In the genomic region with DNA sequence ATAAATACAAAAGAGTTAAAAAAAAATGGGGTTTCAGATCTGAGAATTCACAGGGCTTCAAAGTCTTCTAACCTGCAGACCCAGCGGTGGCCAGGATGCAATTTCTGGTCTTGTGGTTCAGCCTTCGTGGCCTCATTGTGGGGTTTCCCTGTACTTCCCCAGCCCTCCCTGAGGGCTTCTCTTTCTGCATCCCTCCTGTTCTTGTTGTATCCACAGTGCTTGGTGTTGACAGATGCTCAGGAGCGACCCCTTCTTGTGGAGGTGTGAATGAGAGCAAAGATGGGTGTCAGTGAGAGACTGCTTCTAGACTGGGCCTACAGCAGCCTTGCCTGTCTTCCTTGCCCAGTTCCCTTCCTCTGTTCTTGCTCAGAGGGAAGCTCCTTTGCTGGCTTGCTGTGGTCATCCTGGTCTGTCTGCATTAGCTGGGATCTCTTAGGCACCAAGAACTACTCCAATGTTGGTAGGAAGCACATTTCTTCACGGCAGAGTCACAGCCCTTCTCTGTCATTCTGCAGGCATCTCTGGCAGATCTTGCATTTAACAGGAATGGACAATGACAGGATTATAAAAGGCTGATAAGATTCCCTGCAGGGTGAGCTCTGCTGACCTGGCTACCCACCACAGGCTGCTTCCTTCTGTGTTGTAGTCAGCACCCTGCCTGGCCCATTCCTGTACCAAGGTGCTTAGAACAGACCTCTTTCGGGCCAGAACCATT, we compare ENCODE assay signal across 9 cellular contexts.
DNase-seq lines count a peak whose midpoint lies in the region; ATAC-seq, FAIRE-seq and TF ChIP-seq lines count a peak whose summit lies in the region.
"Had no signal": no experiment of that assay in that cellular context is flagged by ENCODE, and none has a peak within 500 bp of the region (broad histone marks: within the 10 kb centered on the region; RNA-seq: fewer than 3 reads in every experiment).

No MANE protein-coding gene starts in this region.

- no peaks in the 10 kb centered on the region for H3K36me3 ChIP-seq in mucosa of descending colon (ENCODE audit: low read depth)

- H3K4me1 ChIP-seq in mucosa of descending colon (ENCODE audit: low read depth): peaks cover 9% of the 10 kb centered on the region

- no peak overlapping the region for H3K4me3 ChIP-seq in mucosa of descending colon

- H3K4me3 Mint-ChIP-seq in activated T-helper 1 cell treated with anti-CD3 and anti-CD28 coated beads, Interleukin-12 subunit alpha, Interleukin-12 subunit beta, Interleukin-2, Interleukin-4 antibody, amounts not matched to agents 30 ng/mL and 10 ng/mL and 1 ng/mL, durations not matched to agents 14 hours and 24 hours and 36 hours: no peak overlapping the region

- no peak overlapping the region for H3K27ac Mint-ChIP-seq in activated T-helper 1 cell treated with anti-CD3 and anti-CD28 coated beads, Interleukin-12 subunit alpha, Interleukin-12 subunit beta, Interleukin-2, Interleukin-4 antibody, amounts not matched to agents 30 ng/mL and 10 ng/mL and 1 ng/mL, durations not matched to agents 14 hours and 24 hours and 36 hours

- intact Hi-C loops in activated T-helper 1 cell treated with anti-CD3 and anti-CD28 coated beads, Interleukin-12 subunit alpha, Interleukin-12 subunit beta, Interleukin-2, Interleukin-4 antibody, amounts not matched to agents 30 ng/mL and 10 ng/mL and 1 ng/mL, durations not matched to agents 14 hours and 24 hours and 36 hours (cut with micrococcal nuclease): no loop called here
- intact Hi-C loops in mucosa of descending colon (cut with DNase I, micrococcal nuclease): no loop called here

- FAIRE-seq in HTR-8/SVneo (lab: Jason Lieb, UNC): no peak
- FAIRE-seq: endometrium had no signal

- H3K4me1 Mint-ChIP-seq in activated T-helper 1 cell treated with anti-CD3 and anti-CD28 coated beads, Interleukin-12 subunit alpha, Interleukin-12 subunit beta, Interleukin-2, Interleukin-4 antibody, amounts not matched to agents 30 ng/mL and 10 ng/mL and 1 ng/mL, durations not matched to agents 14 hours and 24 hours and 36 hours (ENCODE audit: low read depth): peaks cover 6% of the 10 kb centered on the region

- DNase-seq in AG08395 (ENCODE audit: low spot score): peak; percentile 66
- peak; percentile 50 for DNase-seq in HTR-8/SVneo (ENCODE audit: insufficient read length, low spot score)
- DNase-seq in activated T-helper 1 cell treated with anti-CD3 and anti-CD28 coated beads, Interleukin-12 subunit alpha, Interleukin-12 subunit beta, Interleukin-2, Interleukin-4 antibody, amounts not matched to agents 30 ng/mL and 10 ng/mL and 1 ng/mL, durations not matched to agents 14 hours and 24 hours and 36 hours (ENCODE audit: low spot score): peak; percentile 24
- DNase-seq in mucosa of descending colon: no peak
- no peak for DNase-seq in superior temporal gyrus (ENCODE audit: extremely low spot score)

- H3K9me3 ChIP-seq in mucosa of descending colon: no peaks in the 10 kb centered on the region

- no peaks in the 10 kb centered on the region for H3K36me3 Mint-ChIP-seq in activated T-helper 1 cell treated with anti-CD3 and anti-CD28 coated beads, Interleukin-12 subunit alpha, Interleukin-12 subunit beta, Interleukin-2, Interleukin-4 antibody, amounts not matched to agents 30 ng/mL and 10 ng/mL and 1 ng/mL, durations not matched to agents 14 hours and 24 hours and 36 hours (ENCODE audit: low read depth)

- peaks cover 8% of the 10 kb centered on the region for H3K27me3 Mint-ChIP-seq in activated T-helper 1 cell treated with anti-CD3 and anti-CD28 coated beads, Interleukin-12 subunit alpha, Interleukin-12 subunit beta, Interleukin-2, Interleukin-4 antibody, amounts not matched to agents 30 ng/mL and 10 ng/mL and 1 ng/mL, durations not matched to agents 14 hours and 24 hours and 36 hours (ENCODE audit: insufficient read depth)

- no peak for TF ChIP-seq CTCF in mucosa of descending colon (IDR thresholded peaks at IDR 0.05)

- H3K9me3 Mint-ChIP-seq in activated T-helper 1 cell treated with anti-CD3 and anti-CD28 coated beads, Interleukin-12 subunit alpha, Interleukin-12 subunit beta, Interleukin-2, Interleukin-4 antibody, amounts not matched to agents 30 ng/mL and 10 ng/mL and 1 ng/mL, durations not matched to agents 14 hours and 24 hours and 36 hours: no peaks in the 10 kb centered on the region

- peak; percentile 49 for ATAC-seq in GM18873 (IDR thresholded peaks at IDR 0.05; ENCODE audit: low FRiP score, unreplicated experiment)
- ATAC-seq in mucosa of descending colon: peak; percentile 31
- no peak for ATAC-seq in GM21367 (IDR thresholded peaks at IDR 0.05; ENCODE audit: unreplicated experiment)
- no peak for ATAC-seq in GM18498 (IDR thresholded peaks at IDR 0.05; ENCODE audit: unreplicated experiment)

Comparison
In these comparisons a context has a peak if more than half of its experiments do, and no peak if none do; other contexts are left out.
1. DNase-seq: peak in AG08395 (single experiment), HTR-8/SVneo (single experiment) and activated T-helper 1 cell treated with anti-CD3 and anti-CD28 coated beads, Interleukin-12 subunit alpha, Interleukin-12 subunit beta, Interleukin-2, Interleukin-4 antibody, amounts not matched to agents 30 ng/mL and 10 ng/mL and 1 ng/mL, durations not matched to agents 14 hours and 24 hours and 36 hours (single experiment); none in mucosa of descending colon (0 of 3) and superior temporal gyrus (single experiment).
2. ATAC-seq: peak in GM18873 (single experiment) and mucosa of descending colon (single experiment); none in GM21367 (single experiment) and GM18498 (single experiment).